In the genomic region with DNA sequence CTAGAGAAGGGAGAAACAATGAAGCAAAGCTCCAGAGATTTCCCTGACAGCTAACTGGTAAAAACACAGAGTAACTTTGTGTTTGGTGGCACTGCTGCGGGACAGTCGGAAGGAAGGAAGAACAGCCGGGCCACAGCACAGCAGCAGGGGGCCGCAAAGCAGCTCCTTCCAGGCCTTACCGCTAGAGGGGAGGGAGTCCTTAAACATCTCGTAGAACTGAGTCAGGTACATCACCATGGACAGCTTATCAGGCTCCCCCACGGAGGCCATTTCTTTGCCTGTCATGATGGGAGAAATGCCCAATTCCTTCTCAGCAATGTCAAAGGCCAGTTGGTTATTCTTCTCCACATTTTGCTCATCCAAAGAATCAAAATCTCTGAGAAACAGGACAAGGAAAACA, we compare ENCODE assay signal across 1 cellular context.
TF ChIP-seq lines count a peak whose summit lies in the region.

No MANE protein-coding gene starts in this region.

TF ChIP-seq in GM23338, 12 proteins besides CTCF, POLR2A, EP300 and RAD21 (continued from another document):
- TF ChIP-seq, protein P1, sequence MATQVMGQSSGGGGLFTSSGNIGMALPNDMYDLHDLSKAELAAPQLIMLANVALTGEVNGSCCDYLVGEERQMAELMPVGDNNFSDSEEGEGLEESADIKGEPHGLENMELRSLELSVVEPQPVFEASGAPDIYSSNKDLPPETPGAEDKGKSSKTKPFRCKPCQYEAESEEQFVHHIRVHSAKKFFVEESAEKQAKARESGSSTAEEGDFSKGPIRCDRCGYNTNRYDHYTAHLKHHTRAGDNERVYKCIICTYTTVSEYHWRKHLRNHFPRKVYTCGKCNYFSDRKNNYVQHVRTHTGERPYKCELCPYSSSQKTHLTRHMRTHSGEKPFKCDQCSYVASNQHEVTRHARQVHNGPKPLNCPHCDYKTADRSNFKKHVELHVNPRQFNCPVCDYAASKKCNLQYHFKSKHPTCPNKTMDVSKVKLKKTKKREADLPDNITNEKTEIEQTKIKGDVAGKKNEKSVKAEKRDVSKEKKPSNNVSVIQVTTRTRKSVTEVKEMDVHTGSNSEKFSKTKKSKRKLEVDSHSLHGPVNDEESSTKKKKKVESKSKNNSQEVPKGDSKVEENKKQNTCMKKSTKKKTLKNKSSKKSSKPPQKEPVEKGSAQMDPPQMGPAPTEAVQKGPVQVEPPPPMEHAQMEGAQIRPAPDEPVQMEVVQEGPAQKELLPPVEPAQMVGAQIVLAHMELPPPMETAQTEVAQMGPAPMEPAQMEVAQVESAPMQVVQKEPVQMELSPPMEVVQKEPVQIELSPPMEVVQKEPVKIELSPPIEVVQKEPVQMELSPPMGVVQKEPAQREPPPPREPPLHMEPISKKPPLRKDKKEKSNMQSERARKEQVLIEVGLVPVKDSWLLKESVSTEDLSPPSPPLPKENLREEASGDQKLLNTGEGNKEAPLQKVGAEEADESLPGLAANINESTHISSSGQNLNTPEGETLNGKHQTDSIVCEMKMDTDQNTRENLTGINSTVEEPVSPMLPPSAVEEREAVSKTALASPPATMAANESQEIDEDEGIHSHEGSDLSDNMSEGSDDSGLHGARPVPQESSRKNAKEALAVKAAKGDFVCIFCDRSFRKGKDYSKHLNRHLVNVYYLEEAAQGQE (IDR thresholded peaks at IDR 0.05; ENCODE audit: unreplicated experiment): no peak
